19 cellular contexts compared by ENCODE assay signal in the genomic region with DNA sequence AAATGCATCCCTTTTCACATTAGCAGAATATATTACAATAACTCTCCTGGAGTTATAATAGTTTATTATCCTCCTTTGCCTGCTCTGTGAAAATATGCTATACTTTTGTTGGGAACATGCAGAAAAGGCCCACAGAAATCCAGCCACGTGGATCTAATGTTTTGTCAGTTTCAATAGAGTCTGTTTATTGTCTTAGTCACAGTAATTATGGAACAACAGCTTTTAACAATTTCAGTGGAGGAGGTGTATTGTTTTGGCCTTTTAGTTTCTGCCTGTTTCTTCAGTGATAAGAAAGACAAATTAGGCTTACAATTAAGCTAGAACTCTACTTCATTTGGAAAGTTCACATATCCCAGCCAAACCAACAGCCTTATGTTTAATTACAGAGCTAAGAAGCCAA.
DNase-seq lines count a peak whose midpoint lies in the region; ATAC-seq, FAIRE-seq and TF ChIP-seq lines count a peak whose summit lies in the region.
"Had no signal": no experiment of that assay in that cellular context is flagged by ENCODE, and none has a peak within 500 bp of the region (broad histone marks: within the 10 kb centered on the region; RNA-seq: fewer than 3 reads in every experiment).

No MANE protein-coding gene starts in this region.

- FAIRE-seq in endometrium (lab: Jason Lieb, UNC): peak; percentile 95
- FAIRE-seq: A204.1, D721Med, G401.6, GM12891 had no signal

- CTCF ChIA-PET in SK-N-SH (lab: Yijun Ruan, JAX): interaction anchor here (1.1 to 2.6 kb wide), 3 partner anchors 9 to 500 kb away, joined by 3 to 8 read pairs (median 3); no protein-coding TSS in a partner anchor

- H4K20me1 ChIP-seq in SK-N-SH (ENCODE audit: insufficient read depth): no peaks in the 10 kb centered on the region
- H4K20me1 ChIP-seq: BLaER1 treated with 17β-estradiol and CSF1 and Interleukin-3, amounts not matched to agents 10 nM and 100 nM had no signal

- H2AFZ ChIP-seq in SK-N-SH (ENCODE audit: low read depth): no peak overlapping the region

- no peak for ATAC-seq in GM18858 (IDR thresholded peaks at IDR 0.05; ENCODE audit: unreplicated experiment)
- ATAC-seq in stimulated activated naive CD8-positive, alpha-beta T cell treated with anti-CD3 and anti-CD28 coated beads, Interleukin-15, Interleukin-2, amounts not matched to agents 100 U/mL and 50 U/mL, for 24 hours: no peak
- ATAC-seq: CD8-positive, alpha-beta T cell had no signal

- no peaks in the 10 kb centered on the region for H3K9me2 ChIP-seq in SK-N-SH

- H3K4me1 ChIP-seq in SK-N-SH (ENCODE audit: control insufficient read depth in 1 of 2, insufficient read depth in 2 of 2, low read depth in 1 of 2, low read length in 1 of 2): no peaks in the 10 kb centered on the region; a peak in 1 of 4 replicates
- H3K4me1 ChIP-seq: BLaER1 treated with 17β-estradiol and CSF1 and Interleukin-3, amounts not matched to agents 10 nM and 100 nM; Caco-2 had no signal

- peak overlapping the region in 1 of 2 experiments; percentile 67; a peak in 2 of 4 replicates for H3K27ac ChIP-seq in SK-N-SH (ENCODE audit: low read depth in 2 of 2, low read length in 1 of 2)
- H3K27ac ChIP-seq: BLaER1 treated with 17β-estradiol and CSF1 and Interleukin-3, amounts not matched to agents 10 nM and 100 nM; C4-2B had no signal

- 4% methylated on average over 1 of the region's 1 CpG for WGBS in SK-N-SH (ENCODE audit: low lambda C conversion rate)

- TF ChIP-seq CTCF in SK-N-SH (IDR thresholded peaks at IDR 0.05): no peak

- no peaks in the 10 kb centered on the region for H3K9me3 ChIP-seq in SK-N-SH
- H3K9me3 ChIP-seq: BLaER1 treated with 17β-estradiol and CSF1 and Interleukin-3, amounts not matched to agents 10 nM and 100 nM; Caco-2 had no signal

- H3K4me3 ChIP-seq in SK-N-SH (ENCODE audit: low read depth in 2 of 2, low read length in 1 of 2): no peak overlapping the region
- H3K4me3 ChIP-seq: BLaER1 treated with 17β-estradiol and CSF1 and Interleukin-3, amounts not matched to agents 10 nM and 100 nM had no signal

- H3F3A ChIP-seq in SK-N-SH (replicated peaks; ENCODE audit: insufficient read depth): no peaks in the 10 kb centered on the region

- H3K36me3 ChIP-seq in SK-N-SH (replicated peaks in 1 of 2; ENCODE audit: control insufficient read depth in 1 of 2, insufficient read depth in 2 of 2, low read length in 1 of 2): no peaks in the 10 kb centered on the region
- H3K36me3 ChIP-seq: BLaER1 treated with 17β-estradiol and CSF1 and Interleukin-3, amounts not matched to agents 10 nM and 100 nM had no signal

- H3K27me3 ChIP-seq in SK-N-SH (ENCODE audit: insufficient read depth): no peaks in the 10 kb centered on the region
- H3K27me3 ChIP-seq: BLaER1 treated with 17β-estradiol and CSF1 and Interleukin-3, amounts not matched to agents 10 nM and 100 nM had no signal

- no peaks in the 10 kb centered on the region for H3K79me2 ChIP-seq in SK-N-SH (ENCODE audit: insufficient read depth)

- peak in 1 of 2 experiments; percentile 79; a peak in 2 of 4 replicates for TF ChIP-seq EP300 in SK-N-SH (IDR thresholded peaks at IDR 0.05; ENCODE audit: borderline replicate concordance in 1 of 2, low read depth in 1 of 2, low read length in 1 of 2)

- DNase-seq in SK-N-SH (peak; percentile 11), globus pallidus (ENCODE audit: low spot score) (no peak)
- no peak for DNase-seq in stimulated activated naive CD8-positive, alpha-beta T cell treated with anti-CD3 and anti-CD28 coated beads, Interleukin-15, Interleukin-2, amounts not matched to agents 100 U/mL and 50 U/mL, for 24 hours
- DNase-seq: 8988T; ACHN; Caco-2; Calu3; CD4-positive, alpha-beta T cell; CD8-positive, alpha-beta T cell; DMS79 treated with DMSO at 0.1 percent for 48 hours; GF-D8 had no signal

- no peak overlapping the region for H3K9ac ChIP-seq in SK-N-SH
- H3K9ac ChIP-seq: BLaER1 treated with 17β-estradiol and CSF1 and Interleukin-3, amounts not matched to agents 10 nM and 100 nM had no signal

- 0 out of 2 replicates have a peak, but pooled peaks have one; percentile 6 for TF ChIP-seq RAD21 in SK-N-SH (IDR thresholded peaks at IDR 0.05; ENCODE audit: low read length)

- no peak overlapping the region for H3K4me2 ChIP-seq in SK-N-SH
- H3K4me2 ChIP-seq: BLaER1 treated with 17β-estradiol and CSF1 and Interleukin-3, amounts not matched to agents 10 nM and 100 nM had no signal

- POLR2A ChIA-PET in SK-N-SH (lab: Yijun Ruan, JAX): no interaction called here

TF ChIP-seq in SK-N-SH, 30 proteins besides CTCF, POLR2A, EP300 and RAD21:
- TF ChIP-seq TEAD4 (IDR thresholded peaks at IDR 0.05; ENCODE audit: borderline replicate concordance, insufficient read depth) (no peak), MEF2A (IDR thresholded peaks at IDR 0.05; ENCODE audit: borderline replicate concordance, low read depth) (no peak), GATA2 (CRISPR knock-in tag; IDR thresholded peaks at IDR 0.05) (peak; percentile 53; the same call in 1 of the 2 replicates), YY1 (IDR thresholded peaks at IDR 0.05; ENCODE audit: low read depth) (no peak), SMC3 (IDR thresholded peaks at IDR 0.05; ENCODE audit: low read depth, low read length) (no peak), RFX5 (IDR thresholded peaks at IDR 0.05; ENCODE audit: low read length) (no peak), RCOR1 (IDR thresholded peaks at IDR 0.05; ENCODE audit: low read length) (peak; percentile 64), CHD2 (IDR thresholded peaks at IDR 0.05; ENCODE audit: low read length, partially characterized antibody) (peak; percentile 34), POLR2AphosphoS5 (IDR thresholded peaks at IDR 0.05; ENCODE audit: low read depth, low read length) (no peak)
- TF ChIP-seq, protein P1, sequence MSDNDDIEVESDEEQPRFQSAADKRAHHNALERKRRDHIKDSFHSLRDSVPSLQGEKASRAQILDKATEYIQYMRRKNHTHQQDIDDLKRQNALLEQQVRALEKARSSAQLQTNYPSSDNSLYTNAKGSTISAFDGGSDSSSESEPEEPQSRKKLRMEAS (IDR thresholded peaks at IDR 0.05; ENCODE audit: low read depth): no peak
- TF ChIP-seq, protein P2, sequence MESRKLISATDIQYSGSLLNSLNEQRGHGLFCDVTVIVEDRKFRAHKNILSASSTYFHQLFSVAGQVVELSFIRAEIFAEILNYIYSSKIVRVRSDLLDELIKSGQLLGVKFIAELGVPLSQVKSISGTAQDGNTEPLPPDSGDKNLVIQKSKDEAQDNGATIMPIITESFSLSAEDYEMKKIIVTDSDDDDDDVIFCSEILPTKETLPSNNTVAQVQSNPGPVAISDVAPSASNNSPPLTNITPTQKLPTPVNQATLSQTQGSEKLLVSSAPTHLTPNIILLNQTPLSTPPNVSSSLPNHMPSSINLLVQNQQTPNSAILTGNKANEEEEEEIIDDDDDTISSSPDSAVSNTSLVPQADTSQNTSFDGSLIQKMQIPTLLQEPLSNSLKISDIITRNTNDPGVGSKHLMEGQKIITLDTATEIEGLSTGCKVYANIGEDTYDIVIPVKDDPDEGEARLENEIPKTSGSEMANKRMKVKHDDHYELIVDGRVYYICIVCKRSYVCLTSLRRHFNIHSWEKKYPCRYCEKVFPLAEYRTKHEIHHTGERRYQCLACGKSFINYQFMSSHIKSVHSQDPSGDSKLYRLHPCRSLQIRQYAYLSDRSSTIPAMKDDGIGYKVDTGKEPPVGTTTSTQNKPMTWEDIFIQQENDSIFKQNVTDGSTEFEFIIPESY (IDR thresholded peaks at IDR 0.05; ENCODE audit: borderline replicate concordance, low read depth): no peak
